ENCODE assay signal across 8 cellular contexts in genomic region chr1:56644941-56645662, GRCh38. TPM values are rescaled to one million over a fixed set of nuclear protein-coding genes. Genes with fewer than 3 reads are reported as not detected.
DNase-seq lines count a peak whose midpoint lies in the region; ATAC-seq and TF ChIP-seq lines count a peak whose summit lies in the region.

Gene PRKAA2 (plus strand): TSS chr1:56645314. CDS start chr1:56645388, 74 bp downstream.

- ATAC-seq in GM18868 (IDR thresholded peaks at IDR 0.05; ENCODE audit: unreplicated experiment) (peak; percentile 65), HG03460 (IDR thresholded peaks at IDR 0.05; ENCODE audit: unreplicated experiment) (no peak), HG03439 (IDR thresholded peaks at IDR 0.05; ENCODE audit: unreplicated experiment) (no peak)

- DNase-seq in AG20443 (ENCODE audit: low spot score) (peak; percentile 71), NCI-H510A treated with DMSO at 0.1 percent for 48 hours (lab: John Stamatoyannopoulos, UW) (peak; percentile 65), cerebellar cortex (ENCODE audit: low spot score) (peak; percentile 29), kidney epithelial cell (ENCODE audit: low read depth) (no peak)
- DNase-seq in stimulated activated CD8-positive, alpha-beta memory T cell treated with anti-CD3 and anti-CD28 coated beads, Interleukin-4, amount 100 ng/mL, for 48 hours: peak; percentile 25

- no peak for TF ChIP-seq CTCF in kidney epithelial cell (IDR thresholded peaks at IDR 0.05; ENCODE audit: insufficient read depth, low read length, poor library complexity, severe bottlenecking)

- H3K36me3 ChIP-seq in kidney epithelial cell (ENCODE audit: control insufficient read depth, insufficient read depth, low read length): no peaks in the 10 kb centered on the region

- no peaks in the 10 kb centered on the region for H3K27me3 ChIP-seq in kidney epithelial cell (ENCODE audit: control insufficient read depth, insufficient read depth, low read length)

- peak within 1 kb of the TSS; percentile 94 for H3K4me3 ChIP-seq in kidney epithelial cell (ENCODE audit: low read depth, low read length)

RNA-seq across cellular contexts. Expression of gene PRKAA2, which starts in this region (rescaled TPM):
- 5.7 and 6.5 TPM in 2 replicates for total RNA-seq in kidney epithelial cell
